ENCODE assay signal across 8 cellular contexts in genomic region chr18:79396431-79397287, GRCh38. TPM values are rescaled to one million over a fixed set of nuclear protein-coding genes. Genes with fewer than 3 reads are reported as not detected.
DNase-seq lines count a peak whose midpoint lies in the region; ATAC-seq, FAIRE-seq and TF ChIP-seq lines count a peak whose summit lies in the region.

No MANE protein-coding gene starts in this region.

- no peak for FAIRE-seq in astrocyte (lab: Jason Lieb, UNC)

- peaks cover 16% of the 10 kb centered on the region for H3K27me3 Mint-ChIP-seq in astrocyte (ENCODE audit: low read depth, unreplicated experiment)

- H3K9me3 ChIP-seq in astrocyte (ENCODE audit: insufficient read depth, low read depth, low read length), result no peaks in the 10 kb centered on the region

- peak overlapping the region; percentile 76 for H3K4me2 ChIP-seq in astrocyte (ENCODE audit: low read length)

- H3K27ac ChIP-seq in ACC112 (ENCODE audit: low read depth, low read length), result no peak overlapping the region
- H3K27ac ChIP-seq in astrocyte (ENCODE audit: low read depth, low read length), result no peak overlapping the region

- H3K9ac ChIP-seq in astrocyte (ENCODE audit: low read length), result no peak overlapping the region

- H3K4me3 ChIP-seq in ACC112 (ENCODE audit: low read depth, low read length) (peak overlapping the region; percentile 73), astrocyte (ENCODE audit: insufficient read depth, low read depth, low read length) (no peak overlapping the region)

- peak overlapping the region; percentile 78 for H2AFZ ChIP-seq in ACC112 (ENCODE audit: low read length, unreplicated experiment)
- peak overlapping the region; percentile 71 for H2AFZ ChIP-seq in astrocyte (ENCODE audit: low read depth, low read length)

- H3K36me3 Mint-ChIP-seq in astrocyte (ENCODE audit: low read depth, unreplicated experiment), result no peaks in the 10 kb centered on the region
- peaks cover 15% of the 10 kb centered on the region for H3K36me3 Mint-ChIP-seq in stimulated activated effector memory CD8-positive, alpha-beta T cell treated with anti-CD3 and anti-CD28 coated beads, Interleukin-12 subunit alpha, Interleukin-12 subunit beta, amount 100 ng/mL, for 72 hours

- no peak overlapping the region for H3K27ac Mint-ChIP-seq in astrocyte (ENCODE audit: unreplicated experiment)
- H3K27ac Mint-ChIP-seq in stimulated activated effector memory CD8-positive, alpha-beta T cell treated with anti-CD3 and anti-CD28 coated beads, Interleukin-12 subunit alpha, Interleukin-12 subunit beta, amount 100 ng/mL, for 72 hours, result peak overlapping the region; percentile 48

- H3K4me1 Mint-ChIP-seq in astrocyte (ENCODE audit: low read depth, unreplicated experiment), result peaks cover 2% of the 10 kb centered on the region
- H3K4me1 Mint-ChIP-seq in stimulated activated effector memory CD8-positive, alpha-beta T cell treated with anti-CD3 and anti-CD28 coated beads, Interleukin-12 subunit alpha, Interleukin-12 subunit beta, amount 100 ng/mL, for 72 hours, result peaks cover 36% of the 10 kb centered on the region

- H3K79me2 ChIP-seq in ACC112 (ENCODE audit: control insufficient read depth, insufficient read depth, low read length, unreplicated experiment), result no peaks in the 10 kb centered on the region
- H3K79me2 ChIP-seq in astrocyte (ENCODE audit: insufficient read depth, low read length), result no peaks in the 10 kb centered on the region

- no peaks in the 10 kb centered on the region for H4K20me1 ChIP-seq in astrocyte (ENCODE audit: insufficient read depth, low read length)

- H3K36me3 ChIP-seq in ACC112 (ENCODE audit: insufficient read depth, low read length), result no peaks in the 10 kb centered on the region
- H3K36me3 ChIP-seq in astrocyte (ENCODE audit: insufficient read depth, low read length), result no peaks in the 10 kb centered on the region

- H3K27me3 ChIP-seq in ACC112 (ENCODE audit: insufficient read depth, low read length), result peaks cover 23% of the 10 kb centered on the region
- H3K27me3 ChIP-seq in astrocyte (ENCODE audit: insufficient read depth, low read length), result peaks cover 39% of the 10 kb centered on the region

- DNase-seq in NCI-H69 (lab: John Stamatoyannopoulos, UW), result peak; percentile 49
- DNase-seq in astrocyte (ENCODE audit: low read depth), result peak; percentile 42
- DNase-seq in islet precursor cell, result peak; percentile 72
- DNase-seq in stimulated activated effector memory CD8-positive, alpha-beta T cell treated with anti-CD3 and anti-CD28 coated beads, Interleukin-12 subunit alpha, Interleukin-12 subunit beta, amount 100 ng/mL, for 72 hours (ENCODE audit: low spot score in 2 of 2), result no peak
- DNase-seq in NCI-H1105 (lab: John Stamatoyannopoulos, UW), result no peak

- H3K9me3 Mint-ChIP-seq in astrocyte (ENCODE audit: unreplicated experiment), result no peaks in the 10 kb centered on the region
- H3K9me3 Mint-ChIP-seq in stimulated activated effector memory CD8-positive, alpha-beta T cell treated with anti-CD3 and anti-CD28 coated beads, Interleukin-12 subunit alpha, Interleukin-12 subunit beta, amount 100 ng/mL, for 72 hours, result no peaks in the 10 kb centered on the region

- peak overlapping the region; percentile 60 for H3K4me3 Mint-ChIP-seq in astrocyte (ENCODE audit: unreplicated experiment)
- peak overlapping the region; percentile 82 for H3K4me3 Mint-ChIP-seq in stimulated activated effector memory CD8-positive, alpha-beta T cell treated with anti-CD3 and anti-CD28 coated beads, Interleukin-12 subunit alpha, Interleukin-12 subunit beta, amount 100 ng/mL, for 72 hours

- TF ChIP-seq CTCF in astrocyte (IDR thresholded peaks at IDR 0.05; ENCODE audit: insufficient read depth, low read depth, low read length), result no peak

- peak; percentile 26 for ATAC-seq in GM18868 (IDR thresholded peaks at IDR 0.05; ENCODE audit: unreplicated experiment)
- peak; percentile 22 for ATAC-seq in stimulated activated effector memory CD8-positive, alpha-beta T cell treated with anti-CD3 and anti-CD28 coated beads, Interleukin-12 subunit alpha, Interleukin-12 subunit beta, amount 100 ng/mL, for 72 hours
- ATAC-seq in GM21390 (IDR thresholded peaks at IDR 0.05; ENCODE audit: unreplicated experiment), result no peak

- peaks cover 8% of the 10 kb centered on the region for H3K4me1 ChIP-seq in ACC112 (ENCODE audit: control insufficient read depth, insufficient read depth, low read length, unreplicated experiment)
- peaks cover 10% of the 10 kb centered on the region for H3K4me1 ChIP-seq in astrocyte (ENCODE audit: insufficient read depth, low read length)

RNA-seq across cellular contexts. Expression of gene NFATC1, which starts 0.9 kb away (rescaled TPM):
- total RNA-seq in astrocyte, result 10.6 and 11.0 TPM in 2 replicates

Comparison
In these comparisons a context has a peak if more than half of its experiments do, and no peak if none do; other contexts are left out.
1. DNase-seq: peak in NCI-H69 (single experiment), astrocyte (single experiment) and islet precursor cell (single experiment); none in stimulated activated effector memory CD8-positive, alpha-beta T cell treated with anti-CD3 and anti-CD28 coated beads, Interleukin-12 subunit alpha, Interleukin-12 subunit beta, amount 100 ng/mL, for 72 hours (0 of 2) and NCI-H1105 (single experiment).